14 cellular contexts compared by ENCODE assay signal in the genomic region with DNA sequence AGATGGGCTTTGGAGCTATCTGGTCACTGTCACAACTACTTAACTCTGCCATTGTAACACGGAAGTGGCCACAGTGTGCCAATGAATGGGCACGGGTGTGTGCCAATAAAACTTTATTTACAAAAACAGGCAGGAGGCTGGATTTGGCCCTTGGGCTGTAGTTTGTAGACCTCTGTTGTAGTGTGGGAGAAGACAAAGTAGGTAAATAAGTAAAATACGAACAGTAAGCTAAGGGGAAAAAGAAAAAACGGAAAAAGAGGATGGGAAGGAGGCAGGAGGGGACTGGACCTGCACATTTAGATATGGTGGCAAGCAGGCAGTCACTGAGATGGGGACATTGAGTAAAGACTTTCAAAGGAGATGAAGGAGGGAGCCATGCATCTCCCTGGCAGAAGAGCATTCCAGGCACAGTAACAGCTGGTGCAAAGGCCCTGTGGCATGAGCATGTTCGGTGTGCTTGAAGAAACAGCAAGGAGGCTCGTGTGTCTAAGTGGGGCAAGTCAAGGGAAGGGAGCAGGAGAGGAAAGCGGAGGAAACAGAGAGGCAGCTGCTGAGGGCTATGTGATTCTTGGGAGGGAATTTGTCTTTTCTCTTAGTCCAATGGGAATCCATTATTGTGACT.
DNase-seq lines count a peak whose midpoint lies in the region; ATAC-seq, FAIRE-seq and TF ChIP-seq lines count a peak whose summit lies in the region.
"Had no signal": no experiment of that assay in that cellular context is flagged by ENCODE, and none has a peak within 500 bp of the region (broad histone marks: within the 10 kb centered on the region; RNA-seq: fewer than 3 reads in every experiment).

No MANE protein-coding gene starts in this region.

- H4K20me1 ChIP-seq in HepG2 (ENCODE audit: insufficient read depth, low read length) = no peaks in the 10 kb centered on the region

- intact Hi-C loops in HepG2 (cut with micrococcal nuclease; ENCODE audit: unreplicated experiment) = no loop called here
- intact Hi-C loops in right lobe of liver (cut with DNase I) = no loop called here
- intact Hi-C loops in esophagus muscularis mucosa (cut with DNase I) = no loop called here

- no peak for TF ChIP-seq EP300 in HepG2 (IDR thresholded peaks at IDR 0.05; ENCODE audit: low read depth in 2 of 2, low read length in 2 of 2)
- TF ChIP-seq EP300 in HepG2 (CRISPR knock-in tag; IDR thresholded peaks at IDR 0.05; ENCODE audit: borderline replicate concordance) = no peak
- TF ChIP-seq EP300 in esophagus muscularis mucosa (IDR thresholded peaks at IDR 0.05) = no peak

- TF ChIP-seq RAD21 in HepG2 (CRISPR knock-in tag; IDR thresholded peaks at IDR 0.05) = no peak

- BruUV-seq in HepG2 (replicated peaks; lab: Mats Ljungman, UMichigan) = no TSS peak

- no peak overlapping the region for H2AFZ ChIP-seq in HepG2 (ENCODE audit: low read length)
- H2AFZ ChIP-seq: GM23338 had no signal

- DNase-seq in HepG2 (ENCODE audit: low spot score) (no peak), right lobe of liver (no peak), T-helper 17 cell (no peak), mesenteric fat pad (ENCODE audit: low spot score) (peak; percentile 11), esophagus muscularis mucosa (ENCODE audit: extremely low spot score) (no peak), GM19240 (ENCODE audit: insufficient read length, low spot score) (no peak)
- DNase-seq: 8988T; C1 segment of cervical spinal cord; CD4-positive, alpha-beta T cell; DMS79; H9 had no signal

- H3K4me1 Mint-ChIP-seq in T-helper 17 cell = peaks cover 44% of the 10 kb centered on the region

- no peak overlapping the region for H3K9ac ChIP-seq in HepG2 (ENCODE audit: insufficient read depth, low read depth, low read length)

- peak overlapping the region; percentile 51 for H3K27ac Mint-ChIP-seq in T-helper 17 cell
- H3K27ac Mint-ChIP-seq: CD4-positive, alpha-beta T cell; GM23338 had no signal

- POLR2A ChIA-PET in HepG2 (lab: Yijun Ruan, JAX) = no interaction called here

- H3K4me3 ChIP-seq in HepG2 (replicated peaks in 1 of 3; ENCODE audit: insufficient read depth in 1 of 3, low read depth in 2 of 3, low read length in 3 of 3) (no peak overlapping the region), right lobe of liver (no peak overlapping the region), esophagus muscularis mucosa (no peak overlapping the region)
- H3K4me3 ChIP-seq: GM23338 had no signal

- TF ChIP-seq POLR2A in HepG2 (IDR thresholded peaks at IDR 0.05; ENCODE audit: insufficient read depth in 1 of 2, low read depth in 2 of 2, low read length in 2 of 2) (no peak), right lobe of liver (IDR thresholded peaks at IDR 0.05) (no peak), esophagus muscularis mucosa (IDR thresholded peaks at IDR 0.05; ENCODE audit: low read depth) (no peak)

- peaks cover 1 to 12% of the 10 kb centered on the region in 2 experiments; a peak in 4 of 5 replicates for H3K27me3 ChIP-seq in HepG2 (ENCODE audit: control insufficient read depth in 1 of 2, insufficient read depth in 2 of 2, low read length in 2 of 2)
- H3K27me3 ChIP-seq in right lobe of liver = no peaks in the 10 kb centered on the region
- H3K27me3 ChIP-seq in esophagus muscularis mucosa = peaks cover 0 to 16% (median 0%) of the 10 kb centered on the region in 4 donors

- in situ Hi-C loops in HepG2 (cut with HindIII; ENCODE audit: extremely low pct_ligation_motif_present, low pct_unique_long_range_greater_than_20kb) = no loop called here

- H3K4me1 ChIP-seq in HepG2 (ENCODE audit: insufficient read depth, low read length) = no peaks in the 10 kb centered on the region
- no peaks in the 10 kb centered on the region for H3K4me1 ChIP-seq in right lobe of liver
- no peaks in the 10 kb centered on the region for H3K4me1 ChIP-seq in esophagus muscularis mucosa

- no peak for FAIRE-seq in HepG2 (lab: Jason Lieb, UNC)
- FAIRE-seq: GM12891 had no signal

- no peak for ATAC-seq in HepG2
- ATAC-seq in right lobe of liver = no peak
- no peak for ATAC-seq in T-helper 17 cell
- no peak for ATAC-seq in HG02852 (IDR thresholded peaks at IDR 0.05; ENCODE audit: unreplicated experiment)
- ATAC-seq: GM23338 had no signal

- H3K9me3 ChIP-seq in HepG2 (ENCODE audit: low read length) = no peaks in the 10 kb centered on the region
- H3K9me3 ChIP-seq in right lobe of liver = no peaks in the 10 kb centered on the region
- H3K9me3 ChIP-seq in T-helper 17 cell (ENCODE audit: control insufficient read depth, low read length, poor library complexity, severe bottlenecking) = no peaks in the 10 kb centered on the region
- H3K9me3 ChIP-seq in esophagus muscularis mucosa = no peaks in the 10 kb centered on the region

- no peak overlapping the region for H3K4me2 ChIP-seq in HepG2 (ENCODE audit: low read depth, low read length)
- H3K4me2 ChIP-seq: GM23338 had no signal

- CTCF ChIA-PET in HepG2 (lab: Yijun Ruan, JAX; ENCODE audit: low intra/inter-chr PET ratio, low total read pairs) = no interaction called here

- H3K27ac ChIP-seq in HepG2 (ENCODE audit: extremely low read length, insufficient read depth, low read length) (no peak overlapping the region), right lobe of liver (no peak overlapping the region), esophagus muscularis mucosa (replicated peaks in 1 of 4) (no peak overlapping the region)

- no peak overlapping the region for H3K4me3 Mint-ChIP-seq in T-helper 17 cell
- H3K4me3 Mint-ChIP-seq: CD4-positive, alpha-beta T cell; GM23338; H9 had no signal

- peaks cover 15% of the 10 kb centered on the region for H3K36me3 Mint-ChIP-seq in T-helper 17 cell (ENCODE audit: low read depth)

- 6% methylated on average over 7 of the region's 7 CpGs for WGBS in HepG2 (ENCODE audit: low lambda C conversion rate)
- WGBS in right lobe of liver (ENCODE audit: insufficient coverage, low coverage, low lambda C conversion rate, missing lambda C conversion rate) = 65% methylated on average over 7 of the region's 7 CpGs
- WGBS in esophagus muscularis mucosa = 90% methylated on average over 7 of the region's 7 CpGs

- TF ChIP-seq CTCF in HepG2 (CRISPR knock-in tag; IDR thresholded peaks at IDR 0.05) (no peak), right lobe of liver (IDR thresholded peaks at IDR 0.05) (no peak), esophagus muscularis mucosa (IDR thresholded peaks at IDR 0.05) (no peak)

- no peaks in the 10 kb centered on the region for H3K27me3 Mint-ChIP-seq in T-helper 17 cell
- H3K27me3 Mint-ChIP-seq: CD4-positive, alpha-beta T cell had no signal

- H3K36me3 ChIP-seq in HepG2 (replicated peaks in 1 of 2; ENCODE audit: control insufficient read depth in 1 of 2, insufficient read depth in 2 of 2, low read length in 2 of 2) (no peaks in the 10 kb centered on the region), right lobe of liver (no peaks in the 10 kb centered on the region), esophagus muscularis mucosa (no peaks in the 10 kb centered on the region)

- H3K79me2 ChIP-seq in HepG2 (ENCODE audit: insufficient read depth, low read length) = no peaks in the 10 kb centered on the region

TF ChIP-seq in HepG2, 621 proteins besides CTCF, POLR2A, EP300 and RAD21 (continues in another document):
- no peak for TF ChIP-seq ZFP90 (CRISPR knock-in tag; IDR thresholded peaks at IDR 0.05; ENCODE audit: borderline replicate concordance)
